24 cellular contexts compared by ENCODE assay signal in genomic region chr20:62830251-62830650, GRCh38. TPM values are rescaled to one million over a fixed set of nuclear protein-coding genes. Genes with fewer than 3 reads are reported as not detected.
"Had no signal": no experiment of that assay in that cellular context is flagged by ENCODE, and none has a peak within 500 bp of the region (broad histone marks: within the 10 kb centered on the region; RNA-seq: fewer than 3 reads in every experiment).

No MANE protein-coding gene starts in this region.

- H3K79me2 ChIP-seq: hepatocyte, parathyroid adenoma had no signal

- H3K9me3 ChIP-seq: gastrocnemius medialis, heart left ventricle, neutrophil, sigmoid colon, testis, tibial artery had no signal

- H3K9ac ChIP-seq: parathyroid adenoma had no signal

- H3K4me3 Mint-ChIP-seq: memory B cell; natural killer cell; stimulated activated memory B cell treated with anti-CD40 and anti-IgM and Interleukin-4, amounts not matched to agents 10 μg/mL and 1 μg/mL and 100 μg/mL, for 72 hours; type B pancreatic cell had no signal

- H3K4me1 ChIP-seq: gastrocnemius medialis, parathyroid adenoma, testis had no signal

- H2AFZ ChIP-seq: hepatocyte, parathyroid adenoma had no signal

- H3K4me2 ChIP-seq: hepatocyte had no signal

- H3K4me3 ChIP-seq: dorsolateral prefrontal cortex, gastrocnemius medialis, heart left ventricle, hepatocyte, lung, sigmoid colon, testis, tibial artery had no signal

- H3K9me3 Mint-ChIP-seq: memory B cell; natural killer cell; stimulated activated memory B cell treated with anti-CD40 and anti-IgM and Interleukin-4, amounts not matched to agents 10 μg/mL and 1 μg/mL and 100 μg/mL, for 72 hours; type B pancreatic cell had no signal

- H3K36me3 Mint-ChIP-seq: memory B cell; natural killer cell; stimulated activated memory B cell treated with anti-CD40 and anti-IgM and Interleukin-4, amounts not matched to agents 10 μg/mL and 1 μg/mL and 100 μg/mL, for 72 hours; type B pancreatic cell had no signal

- H3K27me3 ChIP-seq: dorsolateral prefrontal cortex, heart left ventricle, hepatocyte, neutrophil, sigmoid colon, testis had no signal

- H3K27ac Mint-ChIP-seq: memory B cell; natural killer cell; progenitor cell of endocrine pancreas; stimulated activated memory B cell treated with anti-CD40 and anti-IgM and Interleukin-4, amounts not matched to agents 10 μg/mL and 1 μg/mL and 100 μg/mL, for 72 hours; type B pancreatic cell had no signal

- DNase-seq: dorsolateral prefrontal cortex; effector CD4-positive, alpha-beta T cell; foreskin fibroblast; gastrocnemius medialis; left colon; natural killer cell; sigmoid colon; stimulated activated CD4-positive, alpha-beta T cell treated with anti-CD3 and anti-CD28 coated beads, Interleukin-4, amount 100 ng/mL, for 4 hours; stimulated activated naive CD8-positive, alpha-beta T cell treated with anti-CD3 and anti-CD28 coated beads, Interleukin-15, Interleukin-2, amounts not matched to agents 100 U/mL and 50 U/mL, for 24 hours; substantia nigra; testis; tibial artery had no signal

- H3K27me3 Mint-ChIP-seq: memory B cell; progenitor cell of endocrine pancreas; stimulated activated memory B cell treated with anti-CD40 and anti-IgM and Interleukin-4, amounts not matched to agents 10 μg/mL and 1 μg/mL and 100 μg/mL, for 72 hours; type B pancreatic cell had no signal

- ATAC-seq: esophagus mucosa; gastrocnemius medialis; heart left ventricle; natural killer cell; stimulated activated memory B cell treated with anti-CD40 and anti-IgM and Interleukin-4, amounts not matched to agents 10 μg/mL and 1 μg/mL and 100 μg/mL, for 72 hours; stimulated activated naive CD8-positive, alpha-beta T cell treated with anti-CD3 and anti-CD28 coated beads, Interleukin-15, Interleukin-2, amounts not matched to agents 100 U/mL and 50 U/mL, for 24 hours had no signal

- H3K36me3 ChIP-seq: gastrocnemius medialis, heart left ventricle, sigmoid colon, tibial artery had no signal

- H3K4me1 Mint-ChIP-seq: natural killer cell had no signal

- H3K27ac ChIP-seq: epithelial cell of prostate, gastrocnemius medialis, heart left ventricle, hepatocyte, parathyroid adenoma, testis, tibial artery had no signal

RNA-seq across cellular contexts. Expression of gene COL9A3, which starts 13.4 kb away (rescaled TPM):
- total RNA-seq: mononuclear cell had no signal
